In the genomic region with DNA sequence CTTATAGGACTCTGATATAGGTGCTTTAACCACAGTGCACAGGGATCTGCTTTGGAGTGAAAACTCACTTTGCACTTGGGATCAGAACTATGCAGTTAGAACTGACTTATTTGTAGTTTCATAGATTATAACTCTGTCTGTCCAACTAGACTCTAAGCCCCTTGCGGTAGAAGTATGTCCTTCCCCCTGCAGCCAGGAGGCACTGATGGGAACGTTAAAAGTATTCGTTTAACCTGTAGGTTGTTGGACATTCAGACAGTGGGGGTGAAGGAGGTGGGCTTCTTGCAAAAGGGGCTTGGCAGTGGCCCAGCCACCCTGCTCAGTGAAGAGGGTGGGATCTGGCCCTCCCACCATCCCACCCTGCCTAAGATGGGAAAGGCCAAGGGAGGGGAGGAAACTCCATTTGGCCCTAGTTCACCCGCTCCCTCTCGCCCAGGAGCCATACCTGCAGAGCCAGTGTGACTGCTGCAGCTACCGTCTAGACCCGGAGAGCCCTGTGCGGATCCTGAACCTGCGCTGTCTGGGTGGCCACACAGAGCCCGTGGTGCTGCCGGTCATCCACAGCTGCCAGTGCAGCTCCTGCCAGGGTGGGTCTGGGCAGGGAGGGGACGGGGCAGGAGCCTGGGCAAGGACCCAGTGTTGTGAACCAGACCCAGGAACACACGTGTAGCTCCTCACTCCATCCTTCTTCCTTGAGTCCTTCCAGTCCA, we compare ENCODE assay signal across 18 cellular contexts. TPM values are rescaled to one million over a fixed set of nuclear protein-coding genes. Genes with fewer than 3 reads are reported as not detected.
"Had no signal": no experiment of that assay in that cellular context is flagged by ENCODE, and none has a peak within 500 bp of the region (broad histone marks: within the 10 kb centered on the region; RNA-seq: fewer than 3 reads in every experiment).

No MANE protein-coding gene starts in this region.

- H3K27ac ChIP-seq: prostate gland, right lobe of liver, stomach, testis had no signal

- H3K4me1 ChIP-seq: prostate gland, right lobe of liver, testis had no signal

- ATAC-seq: esophagus mucosa, left ventricle myocardium superior, T-cell had no signal

- H3K27ac Mint-ChIP-seq: natural killer cell treated with Interleukin-12 subunit alpha and Interleukin-12 subunit beta and Interleukin-15 and Interleukin-18, amount 100 ng/mL, for 72 hours; T-cell had no signal

- H3K9me3 ChIP-seq: prostate gland, right lobe of liver, stomach, testis had no signal

- H3K4me3 ChIP-seq: prostate gland, right lobe of liver, stomach, testis had no signal

- H3K36me3 Mint-ChIP-seq: natural killer cell treated with Interleukin-12 subunit alpha and Interleukin-12 subunit beta and Interleukin-15 and Interleukin-18, amount 100 ng/mL, for 72 hours; T-cell had no signal

- H3K9me3 Mint-ChIP-seq: natural killer cell treated with Interleukin-12 subunit alpha and Interleukin-12 subunit beta and Interleukin-15 and Interleukin-18, amount 100 ng/mL, for 72 hours; T-cell had no signal

- H3K4me3 Mint-ChIP-seq: natural killer cell treated with Interleukin-12 subunit alpha and Interleukin-12 subunit beta and Interleukin-15 and Interleukin-18, amount 100 ng/mL, for 72 hours; T-cell had no signal

- H3K36me3 ChIP-seq: prostate gland, right lobe of liver, stomach had no signal

- DNase-seq: activated CD4-positive, alpha-beta T cell treated with anti-CD3 and anti-CD28 coated beads for 1 hour; activated CD4-positive, alpha-beta T cell treated with anti-CD3 and anti-CD28 coated beads, Interleukin-2, amount 50 U/mL, for 4 hours; activated effector memory CD4-positive, alpha-beta T cell treated with Interleukin-2 at 50 U/mL for 16 hours; activated naive CD4-positive, alpha-beta T cell treated with anti-CD3 and anti-CD28 coated beads, Interleukin-2, amount 50 U/mL, for 16 hours; activated T-cell treated with anti-CD3 and anti-CD28 coated beads, Interleukin-2, amount 50 U/mL, for 1 hour; hypothalamus; left ventricle myocardium superior; mesendoderm; nucleus accumbens; right lobe of liver; stomach; T1000; testis had no signal

- H3K27me3 ChIP-seq: right lobe of liver, testis had no signal

RNA-seq across cellular contexts. Expression of a gene that starts 59.1 kb away (rescaled TPM):
- total RNA-seq: kidney epithelial cell had no signal
